In genomic region chr9:94611638-94612068, GRCh38 we compare ENCODE assay signal across 17 cellular contexts. TPM values are rescaled to one million over a fixed set of nuclear protein-coding genes. Genes with fewer than 3 reads are reported as not detected.
DNase-seq lines count a peak whose midpoint lies in the region; ATAC-seq, FAIRE-seq and TF ChIP-seq lines count a peak whose summit lies in the region.
"Had no signal": no experiment of that assay in that cellular context is flagged by ENCODE, and none has a peak within 500 bp of the region (broad histone marks: within the 10 kb centered on the region; RNA-seq: fewer than 3 reads in every experiment).

No MANE protein-coding gene starts in this region.

- peaks cover 0 to 3% of the 10 kb centered on the region in 2 donors for H3K36me3 ChIP-seq in kidney (ENCODE audit: control insufficient read depth in 1 of 2, insufficient read depth in 2 of 2, low read length in 2 of 2)
- H3K36me3 ChIP-seq: heart left ventricle, left ventricle myocardium inferior, vagina had no signal

- peaks cover 13% of the 10 kb centered on the region for H3K4me1 Mint-ChIP-seq in activated naive CD8-positive, alpha-beta T cell treated with anti-CD3 and anti-CD28 coated beads for 36 hours

- in situ Hi-C loops in G401 (cut with HindIII; ENCODE audit: low sequenced_read_pairs): no loop called here

- H3K4me3 Mint-ChIP-seq in activated naive CD8-positive, alpha-beta T cell treated with anti-CD3 and anti-CD28 coated beads for 36 hours: peak overlapping the region; percentile 10
- H3K4me3 Mint-ChIP-seq: CD8-positive, alpha-beta T cell; GM23338 had no signal

- H3K9me3 Mint-ChIP-seq in activated naive CD8-positive, alpha-beta T cell treated with anti-CD3 and anti-CD28 coated beads for 36 hours: no peaks in the 10 kb centered on the region
- H3K9me3 Mint-ChIP-seq: CD8-positive, alpha-beta T cell; GM23338 had no signal

- H3K4me3 ChIP-seq in kidney (ENCODE audit: low read length in 2 of 2): no peak overlapping the region
- H3K4me3 ChIP-seq: GM23338, heart left ventricle, left ventricle myocardium inferior, vagina had no signal

- H3K36me3 Mint-ChIP-seq in activated naive CD8-positive, alpha-beta T cell treated with anti-CD3 and anti-CD28 coated beads for 36 hours: no peaks in the 10 kb centered on the region

- peaks cover 28% of the 10 kb centered on the region for H3K27me3 Mint-ChIP-seq in activated naive CD8-positive, alpha-beta T cell treated with anti-CD3 and anti-CD28 coated beads for 36 hours

- H3K27ac ChIP-seq in kidney (ENCODE audit: low read depth in 2 of 2, low read length in 2 of 2): no peak overlapping the region
- H3K27ac ChIP-seq: heart left ventricle, left ventricle myocardium inferior, RWPE1, vagina, VCaP had no signal

- H3K9ac ChIP-seq in kidney (ENCODE audit: low read length in 2 of 2): no peak overlapping the region

- H3K27ac Mint-ChIP-seq in activated naive CD8-positive, alpha-beta T cell treated with anti-CD3 and anti-CD28 coated beads for 36 hours: peak overlapping the region; percentile 76
- H3K27ac Mint-ChIP-seq: CD8-positive, alpha-beta T cell; GM23338 had no signal

- peak; percentile 12 for DNase-seq in NAMALWA (ENCODE audit: low spot score)
- DNase-seq in activated CD4-positive, alpha-beta T cell treated with anti-CD3 and anti-CD28 coated beads, Interleukin-2, amount 50 U/mL, for 4 hours: peak; percentile 19 to 23
- DNase-seq in activated naive CD8-positive, alpha-beta T cell treated with anti-CD3 and anti-CD28 coated beads for 36 hours: peak; percentile 73
- peak; percentile 53 to 65 (median 55) for DNase-seq in stimulated activated CD4-positive, alpha-beta T cell treated with anti-CD3 and anti-CD28 coated beads, TNF-alpha, amount 100 ng/mL, for 48 hours (ENCODE audit: low read depth in 3 of 3)
- no peak for DNase-seq in G401 (ENCODE audit: low spot score)
- DNase-seq in kidney: no peak
- no peak for DNase-seq in NCI-H1048 (lab: John Stamatoyannopoulos, UW)
- DNase-seq: heart left ventricle, left ventricle myocardium inferior, NCI-H2029 treated with DMSO at 0.1 percent for 48 hours had no signal

- intact Hi-C loops in kidney (cut with DNase I): no loop called here

- TF ChIP-seq CTCF in kidney (IDR thresholded peaks at IDR 0.05; ENCODE audit: borderline replicate concordance, extremely low read depth, insufficient read depth): no peak

- H3K9me3 ChIP-seq in kidney (ENCODE audit: control insufficient read depth in 1 of 2, low read length in 2 of 2): no peaks in the 10 kb centered on the region
- H3K9me3 ChIP-seq: heart left ventricle, left ventricle myocardium inferior, vagina had no signal

- FAIRE-seq in kidney (lab: Jason Lieb, UNC): no peak

- peaks cover 0 to 9% of the 10 kb centered on the region in 2 donors for H3K4me1 ChIP-seq in kidney (ENCODE audit: control insufficient read depth in 1 of 2, insufficient read depth in 1 of 2, low read depth in 1 of 2, low read length in 2 of 2)
- H3K4me1 ChIP-seq: left ventricle myocardium inferior, vagina had no signal

- no peak for ATAC-seq in HG03280 (IDR thresholded peaks at IDR 0.05; ENCODE audit: unreplicated experiment)
- ATAC-seq: CD8-positive, alpha-beta T cell; GM23338; heart left ventricle had no signal

RNA-seq across cellular contexts. Expression of gene FBP2, which starts 18.0 kb away (rescaled TPM):
- not detected for total RNA-seq in activated naive CD8-positive, alpha-beta T cell treated with anti-CD3 and anti-CD28 coated beads for 36 hours
- total RNA-seq in G401 (2014; rRNA removed; shearing (Covaris generic)): 0.14 TPM in 1 of 2 replicates, not detected in the other
- total RNA-seq in kidney: not detected
- polyA plus RNA-seq in kidney (ENCODE audit: insufficient read depth, low read depth, low replicate concordance): not detected
- total RNA-seq: CD8-positive, alpha-beta T cell; GM23338; heart left ventricle; HT1080; vagina had no signal
- polyA plus RNA-seq: GM23338 had no signal

RNA-seq across cellular contexts. Expression of gene FBP1, which starts 27.7 kb away (rescaled TPM):
- 1 to 10 TPM in 1 of 2 experiments, under 1 TPM in 1; 0.82 to 1.2 TPM for total RNA-seq in activated naive CD8-positive, alpha-beta T cell treated with anti-CD3 and anti-CD28 coated beads for 36 hours
- total RNA-seq in G401 (2014; rRNA removed; shearing (Covaris generic)): 0.49 and 1.3 TPM in 2 replicates
- total RNA-seq in kidney: 27.3 TPM
- polyA plus RNA-seq in kidney (ENCODE audit: insufficient read depth, low read depth, low replicate concordance): 266 TPM
- total RNA-seq: HT1080 had no signal

RNA-seq across cellular contexts. Expression of gene PCAT7, which starts 56.8 kb away (rescaled TPM):
- total RNA-seq in activated naive CD8-positive, alpha-beta T cell treated with anti-CD3 and anti-CD28 coated beads for 36 hours: not detected
- 11.6 and 19.3 TPM in 2 replicates for total RNA-seq in G401 (2014; rRNA removed; shearing (Covaris generic))
- 0.28 TPM for total RNA-seq in kidney
- polyA plus RNA-seq in kidney (ENCODE audit: insufficient read depth, low read depth, low replicate concordance): 1.5 TPM
- total RNA-seq: CD8-positive, alpha-beta T cell; heart left ventricle; left ventricle myocardium inferior; vagina had no signal
- polyA plus RNA-seq: heart left ventricle had no signal

Comparison
In these comparisons a context has a peak if more than half of its experiments do, and no peak if none do; other contexts are left out.
1. DNase-seq: peak in NAMALWA (single experiment), activated CD4-positive, alpha-beta T cell treated with anti-CD3 and anti-CD28 coated beads, Interleukin-2, amount 50 U/mL, for 4 hours (2 of 2), activated naive CD8-positive, alpha-beta T cell treated with anti-CD3 and anti-CD28 coated beads for 36 hours (single experiment) and stimulated activated CD4-positive, alpha-beta T cell treated with anti-CD3 and anti-CD28 coated beads, TNF-alpha, amount 100 ng/mL, for 48 hours (3 of 3); none in G401 (single experiment), kidney (single experiment) and NCI-H1048 (single experiment).
2. RNA of gene FBP1, which starts 27.7 kb away (total RNA-seq): 27.3 TPM in kidney (single experiment); 0.49 to 1.3 TPM in G401 and 0.82 to 1.2 TPM in activated naive CD8-positive, alpha-beta T cell treated with anti-CD3 and anti-CD28 coated beads for 36 hours; every median in the first group is over 10 times any median in the second.